ENCODE assay signal across 18 cellular contexts in the genomic region with DNA sequence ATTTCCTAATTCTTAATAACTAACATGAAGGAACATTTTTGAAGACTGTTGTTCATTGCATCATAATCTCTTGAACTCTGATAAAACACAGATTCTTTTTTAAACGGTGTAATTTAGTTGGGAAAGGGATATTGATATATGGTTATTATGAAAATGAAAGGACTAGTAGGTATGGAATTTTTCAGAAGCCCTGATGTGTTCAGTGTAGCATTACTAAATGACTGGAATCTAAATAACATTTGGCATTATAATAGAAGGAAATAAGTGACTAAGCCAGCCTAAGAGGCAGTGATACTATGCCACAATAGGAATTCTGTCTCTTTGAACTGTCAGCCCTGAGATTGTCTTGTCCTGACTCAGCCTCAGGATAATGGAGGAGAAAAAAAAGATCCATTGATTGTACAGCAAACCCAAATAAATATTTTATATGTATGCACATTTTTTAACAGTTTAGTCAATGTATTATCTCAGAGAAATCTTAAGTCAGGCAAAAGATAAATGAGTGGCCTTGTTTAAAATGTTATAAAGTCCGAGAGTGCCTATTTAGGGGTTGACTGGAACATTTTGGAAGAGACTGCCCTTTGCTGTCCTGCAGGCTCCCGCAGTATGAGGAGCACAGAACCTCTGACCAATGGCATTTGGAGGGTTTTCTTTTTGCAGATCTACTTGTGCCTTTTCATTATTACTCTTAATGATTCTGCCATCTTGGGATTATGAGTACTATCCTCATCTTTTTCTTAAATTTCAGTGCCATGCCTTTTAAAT.
A peak's percentile ranks its signal among the peaks of the same experiment; 100 is the strongest.
DNase-seq lines count a peak whose midpoint lies in the region; ATAC-seq, FAIRE-seq and TF ChIP-seq lines count a peak whose summit lies in the region.
"Had no signal": no experiment of that assay in that cellular context is flagged by ENCODE, and none has a peak within 500 bp of the region (broad histone marks: within the 10 kb centered on the region; RNA-seq: fewer than 3 reads in every experiment).

No MANE protein-coding gene starts in this region.

- H3K4me3 ChIP-seq in A673 (ENCODE audit: low read depth, low read length, poor library complexity, severe bottlenecking) (no peak overlapping the region), astrocyte (ENCODE audit: insufficient read depth, low read depth, low read length) (no peak overlapping the region), stomach (no peak overlapping the region)
- H3K4me3 ChIP-seq: neural progenitor cell, SK-N-MC had no signal

- peaks cover 3% of the 10 kb centered on the region for H3K9me3 Mint-ChIP-seq in astrocyte (ENCODE audit: unreplicated experiment)
- H3K9me3 Mint-ChIP-seq: activated B cell treated with CpG ODN at 0.5 μM for 24 hours, neural progenitor cell had no signal

- H3K4me1 ChIP-seq in A673 (ENCODE audit: insufficient read depth, low read length, poor library complexity, severe bottlenecking) (peaks cover 34% of the 10 kb centered on the region), astrocyte (ENCODE audit: insufficient read depth, low read length) (peaks cover 36% of the 10 kb centered on the region), stomach (peaks cover 0 to 6% (median 0%) of the 10 kb centered on the region in 4 donors)

- no peak overlapping the region for H3K4me3 Mint-ChIP-seq in astrocyte (ENCODE audit: unreplicated experiment)
- H3K4me3 Mint-ChIP-seq: activated B cell treated with CpG ODN at 0.5 μM for 24 hours, neural progenitor cell had no signal

- no peaks in the 10 kb centered on the region for H3K9me3 ChIP-seq in A673 (ENCODE audit: low read depth, low read length, poor library complexity, severe bottlenecking)
- H3K9me3 ChIP-seq in astrocyte (ENCODE audit: insufficient read depth, low read depth, low read length) = no peaks in the 10 kb centered on the region
- H3K9me3 ChIP-seq in stomach = no peaks in the 10 kb centered on the region

- peak; percentile 92 for FAIRE-seq in astrocyte (lab: Jason Lieb, UNC)
- FAIRE-seq: GM12892 had no signal

- H4K20me1 ChIP-seq in astrocyte (ENCODE audit: insufficient read depth, low read length) = no peaks in the 10 kb centered on the region

- WGBS in stomach, 5 donors = 79 to 82% (median 80%) methylated on average over 3 of the region's 3 CpGs

- H3K27me3 ChIP-seq in A673 (replicated peaks; ENCODE audit: insufficient read depth, low read depth, low read length, poor library complexity) (no peaks in the 10 kb centered on the region), astrocyte (ENCODE audit: insufficient read depth, low read length) (no peaks in the 10 kb centered on the region), stomach (no peaks in the 10 kb centered on the region)
- H3K27me3 ChIP-seq: neural progenitor cell had no signal

- no TSS peak for BruUV-seq in A673 (replicated peaks; lab: Mats Ljungman, UMichigan)

- peak; percentile 63 for DNase-seq in A673 (ENCODE audit: low spot score)
- DNase-seq in HT1080 (ENCODE audit: low read depth) = peak; percentile 90
- peak; percentile 93 for DNase-seq in astrocyte (ENCODE audit: low read depth)
- peak; percentile 63 for DNase-seq in iris pigment epithelial cell (ENCODE audit: low read depth)
- DNase-seq in NCI-H2171 (lab: John Stamatoyannopoulos, UW) = no peak
- no peak for DNase-seq in stimulated activated CD8-positive, alpha-beta memory T cell treated with anti-CD3 and anti-CD28 coated beads, Interleukin-4, amount 100 ng/mL, for 48 hours
- no peak for DNase-seq in stomach
- DNase-seq: activated B cell treated with CpG ODN at 0.5 μM for 24 hours; DMS53; GOT3; left ventricle myocardium superior; NCI-H146; NCI-H774; stimulated activated CD4-positive, alpha-beta T cell treated with anti-CD3 and anti-CD28 coated beads, Interleukin-15, amount 100 ng/mL, for 24 hours had no signal

- peaks cover 35% of the 10 kb centered on the region for H3K4me1 Mint-ChIP-seq in astrocyte (ENCODE audit: low read depth, unreplicated experiment)
- H3K4me1 Mint-ChIP-seq: activated B cell treated with CpG ODN at 0.5 μM for 24 hours had no signal

- no peaks in the 10 kb centered on the region for H3K79me2 ChIP-seq in astrocyte (ENCODE audit: insufficient read depth, low read length)

- TF ChIP-seq CTCF in A673 (conservative IDR thresholded peaks at IDR 0.05; ENCODE audit: low read depth, low read length) = no peak
- no peak for TF ChIP-seq CTCF in astrocyte (IDR thresholded peaks at IDR 0.05; ENCODE audit: insufficient read depth, low read depth, low read length)
- no peak for TF ChIP-seq CTCF in stomach (IDR thresholded peaks at IDR 0.05)

- peak overlapping the region; percentile 59 for H3K4me2 ChIP-seq in astrocyte (ENCODE audit: low read length)
- H3K4me2 ChIP-seq: neural progenitor cell had no signal

- no peak for TF ChIP-seq EP300 in stomach (IDR thresholded peaks at IDR 0.05)

- peak overlapping the region; percentile 9 for H3K9ac ChIP-seq in astrocyte (ENCODE audit: low read length)
- H3K9ac ChIP-seq: neural progenitor cell had no signal

- no peak for ATAC-seq in GM19463 (IDR thresholded peaks at IDR 0.05; ENCODE audit: unreplicated experiment)
- ATAC-seq: left ventricle myocardium superior had no signal

- CTCF ChIA-PET in A673 (lab: Charles Lee) = no interaction called here

- H3K27ac ChIP-seq in A673 (ENCODE audit: low read depth, low read length, poor library complexity, severe bottlenecking) (no peak overlapping the region), astrocyte (ENCODE audit: low read depth, low read length) (peak overlapping the region; percentile 65), stomach (no peak overlapping the region)
- H3K27ac ChIP-seq: neural progenitor cell, SK-N-MC had no signal

- H3K36me3 Mint-ChIP-seq in astrocyte (ENCODE audit: low read depth, unreplicated experiment) = no peaks in the 10 kb centered on the region

- no peak for TF ChIP-seq POLR2A in stomach (IDR thresholded peaks at IDR 0.05)

- no peaks in the 10 kb centered on the region for H3K27me3 Mint-ChIP-seq in astrocyte (ENCODE audit: low read depth, unreplicated experiment)
- H3K27me3 Mint-ChIP-seq: activated B cell treated with CpG ODN at 0.5 μM for 24 hours had no signal

- H3K27ac Mint-ChIP-seq in astrocyte (ENCODE audit: unreplicated experiment) = peak overlapping the region; percentile 22
- H3K27ac Mint-ChIP-seq: activated B cell treated with CpG ODN at 0.5 μM for 24 hours, neural progenitor cell had no signal

- POLR2A ChIA-PET in A673 (lab: Charles Lee; ENCODE audit: low non-redundant PET) = interaction anchor here (0.6 kb wide), 1 partner anchor 19 kb away, joined by 3 read pairs; no protein-coding TSS in a partner anchor

- H3K36me3 ChIP-seq in A673 (ENCODE audit: insufficient read depth, low read length, poor library complexity, severe bottlenecking) (no peaks in the 10 kb centered on the region), astrocyte (ENCODE audit: insufficient read depth, low read length) (no peaks in the 10 kb centered on the region), stomach (no peaks in the 10 kb centered on the region)
- H3K36me3 ChIP-seq: neural progenitor cell had no signal

- intact Hi-C loops in A673 (cut with micrococcal nuclease; ENCODE audit: unreplicated experiment) (no loop called here), stomach (cut with DNase I; ENCODE audit: low total_unique reads) (no loop called here)

- no peak overlapping the region for H2AFZ ChIP-seq in astrocyte (ENCODE audit: low read depth, low read length)
- H2AFZ ChIP-seq: neural progenitor cell had no signal

Comparison
In these comparisons a context has a peak if more than half of its experiments do, and no peak if none do; other contexts are left out.
1. DNase-seq: peak in A673 (single experiment), HT1080 (single experiment), astrocyte (single experiment) and iris pigment epithelial cell (single experiment); none in NCI-H2171 (single experiment), stimulated activated CD8-positive, alpha-beta memory T cell treated with anti-CD3 and anti-CD28 coated beads, Interleukin-4, amount 100 ng/mL, for 48 hours (single experiment) and stomach (single experiment).